16 cellular contexts compared by ENCODE assay signal in genomic region chr5:145204741-145205140, GRCh38.
A peak's percentile ranks its signal among the peaks of the same experiment; 100 is the strongest.
DNase-seq lines count a peak whose midpoint lies in the region; ATAC-seq and TF ChIP-seq lines count a peak whose summit lies in the region.
"Had no signal": no experiment of that assay in that cellular context is flagged by ENCODE, and none has a peak within 500 bp of the region (broad histone marks: within the 10 kb centered on the region; RNA-seq: fewer than 3 reads in every experiment).

No MANE protein-coding gene starts in this region.

- TF ChIP-seq POLR2A in right lobe of liver (IDR thresholded peaks at IDR 0.05): no peak

- H3K4me3 ChIP-seq in right lobe of liver: no peak overlapping the region

- no peaks in the 10 kb centered on the region for H3K9me3 ChIP-seq in right lobe of liver

- peak overlapping the region; percentile 32 for H3K27ac ChIP-seq in cingulate gyrus (ENCODE audit: low read depth, low read length)
- H3K27ac ChIP-seq in right lobe of liver: no peak overlapping the region
- H3K27ac ChIP-seq: C4-2B had no signal

- H3K27me3 ChIP-seq in right lobe of liver: no peaks in the 10 kb centered on the region

- ATAC-seq in right lobe of liver: no peak
- ATAC-seq in HG03439 (IDR thresholded peaks at IDR 0.05; ENCODE audit: unreplicated experiment): no peak

- no peaks in the 10 kb centered on the region for H3K4me1 ChIP-seq in right lobe of liver

- DNase-seq in NCI-H82 (lab: John Stamatoyannopoulos, UW): peak; percentile 7
- DNase-seq in NCI-H82 treated with DMSO at 0.1 percent for 48 hours (lab: John Stamatoyannopoulos, UW; ENCODE audit: unreplicated experiment): no peak
- DNase-seq in NCI-H524 (lab: John Stamatoyannopoulos, UW): peak; percentile 8 to 67
- no peak for DNase-seq in COLO668 (lab: John Stamatoyannopoulos, UW; ENCODE audit: unreplicated experiment)
- no peak for DNase-seq in right lobe of liver
- DNase-seq: CD8-positive, alpha-beta memory T cell; DMS79; H9; HFFc6; NCI-H1092; NCI-H1694; NCI-H774; SHP77 had no signal

- TF ChIP-seq CTCF in right lobe of liver (IDR thresholded peaks at IDR 0.05): no peak

- intact Hi-C loops in right lobe of liver (cut with DNase I): no loop called here

- H3K36me3 ChIP-seq in right lobe of liver: no peaks in the 10 kb centered on the region

- 47% methylated on average over 2 of the region's 2 CpGs for WGBS in right lobe of liver (ENCODE audit: insufficient coverage, low coverage, low lambda C conversion rate, missing lambda C conversion rate)

Comparison
In these comparisons a context has a peak if more than half of its experiments do, and no peak if none do; other contexts are left out.
1. DNase-seq: peak in NCI-H82 (single experiment) and NCI-H524 (2 of 2); none in NCI-H82 treated with DMSO at 0.1 percent for 48 hours (single experiment), COLO668 (single experiment) and right lobe of liver (0 of 3).